32 cellular contexts compared by ENCODE assay signal in genomic region chr6:96330884-96331283, GRCh38.
"Had no signal": no experiment of that assay in that cellular context is flagged by ENCODE, and none has a peak within 500 bp of the region (broad histone marks: within the 10 kb centered on the region; RNA-seq: fewer than 3 reads in every experiment).

No MANE protein-coding gene starts in this region.

- H3K27me3 ChIP-seq: adrenal gland, ascending aorta, breast epithelium, cardiac muscle cell, esophagus muscularis mucosa, foreskin keratinocyte, gastrocnemius medialis, heart left ventricle had no signal

- H3K4me3 ChIP-seq: adrenal gland, ascending aorta, breast epithelium, cardiac muscle cell, esophagus muscularis mucosa, gastrocnemius medialis, heart left ventricle had no signal

- H3K4me1 ChIP-seq: adrenal gland, ascending aorta, breast epithelium, esophagus muscularis mucosa, foreskin keratinocyte, gastrocnemius medialis, heart left ventricle had no signal

- H3K27ac ChIP-seq: adrenal gland, ascending aorta, breast epithelium, cardiac muscle cell, esophagus muscularis mucosa, foreskin keratinocyte, gastrocnemius medialis, heart left ventricle, WERI-Rb-1 had no signal

- H3K9me3 ChIP-seq: adrenal gland, ascending aorta, esophagus muscularis mucosa, gastrocnemius medialis had no signal

- H3K36me3 ChIP-seq: adrenal gland, ascending aorta, breast epithelium, cardiac muscle cell, esophagus muscularis mucosa, gastrocnemius medialis, heart left ventricle, WERI-Rb-1 had no signal

- ATAC-seq: activated CD4-positive, CD25-positive, alpha-beta regulatory T cell treated with anti-CD3 and anti-CD28 coated beads, Interleukin-2, amount 50 U/mL, for 24 hours; activated CD8-positive, alpha-beta memory T cell treated with anti-CD3 and anti-CD28 coated beads, Interleukin-2, amount 10 ng/mL, durations not matched to agents 7 days and 5 days; activated CD8-positive, alpha-beta T cell treated with anti-CD3 and anti-CD28 coated beads for 36 hours; activated naive CD8-positive, alpha-beta T cell treated with anti-CD3 and anti-CD28 coated beads, Interleukin-2, amount 50 U/mL, for 24 hours; effector memory CD8-positive, alpha-beta T cell; foreskin keratinocyte; gastrocnemius medialis; heart left ventricle; T-cell; T-helper 17 cell had no signal

- DNase-seq: activated B cell treated with CpG ODN at 0.5 μM for 24 hours; activated CD4-positive, alpha-beta T cell treated with anti-CD3 and anti-CD28 coated beads for 48 hours; activated CD4-positive, alpha-beta T cell treated with anti-CD3 and anti-CD28 coated beads, Interleukin-2, amount 50 U/mL, for 1 hour; activated CD4-positive, alpha-beta T cell treated with anti-CD3 and anti-CD28 coated beads, Interleukin-2, amount 50 U/mL, for 48 hours; activated CD8-positive, alpha-beta memory T cell treated with anti-CD3 and anti-CD28 coated beads, Interleukin-2, amount 10 ng/mL, durations not matched to agents 7 days and 5 days; activated CD8-positive, alpha-beta memory T cell treated with anti-CD3 and anti-CD28 coated beads, Interleukin-2, amount 50 U/mL, for 4 hours; activated CD8-positive, alpha-beta T cell treated with anti-CD3 and anti-CD28 coated beads for 36 hours; activated effector memory CD4-positive, alpha-beta T cell treated with anti-CD3 and anti-CD28 coated beads, Interleukin-2, amount 50 U/mL, for 16 hours; activated naive CD4-positive, alpha-beta T cell treated with anti-CD3 and anti-CD28 coated beads for 36 hours; activated naive CD8-positive, alpha-beta T cell treated with anti-CD3 and anti-CD28 coated beads for 36 hours; activated naive CD8-positive, alpha-beta T cell treated with anti-CD3 and anti-CD28 coated beads, Interleukin-2, amount 50 U/mL, for 24 hours; activated T-cell treated with anti-CD3 and anti-CD28 coated beads, Interleukin-2, amount 50 U/mL, for 1 hour; activated T-cell treated with anti-CD3 and anti-CD28 coated beads, Interleukin-2, amount 50 U/mL, for 48 hours; adrenal gland; cortex of kidney; dermis blood vessel endothelial cell; effector CD4-positive, alpha-beta T cell; effector memory CD8-positive, alpha-beta T cell; erythroblast; foreskin keratinocyte; gastrocnemius medialis; glutamatergic neuron; heart left ventricle; T-cell; T-helper 17 cell; T1000; WERI-Rb-1 had no signal
